In genomic region chr15:89338036-89338435, GRCh38 we compare ENCODE assay signal across 19 cellular contexts.
"Had no signal": no experiment of that assay in that cellular context is flagged by ENCODE, and none has a peak within 500 bp of the region (broad histone marks: within the 10 kb centered on the region; RNA-seq: fewer than 3 reads in every experiment).

No MANE protein-coding gene starts in this region.

- H3K27ac Mint-ChIP-seq: activated naive CD8-positive, alpha-beta T cell treated with anti-CD3 and anti-CD28 coated beads for 36 hours; immature natural killer cell; stimulated activated naive B cell treated with anti-CD40 and anti-IgM and Interleukin-4, amounts not matched to agents 10 μg/mL and 1 μg/mL and 100 μg/mL, for 72 hours had no signal

- ATAC-seq: activated T-cell treated with anti-CD3 and anti-CD28 coated beads, Interleukin-2, amount 50 U/mL, for 4 hours; body of pancreas; mucosa of descending colon; sciatic nerve; SK-N-SH treated with all-trans-retinoic acid at 6 μM for 48 hours; stimulated activated naive B cell treated with anti-CD40 and anti-IgM and Interleukin-4, amounts not matched to agents 10 μg/mL and 1 μg/mL and 100 μg/mL, for 72 hours had no signal

- DNase-seq: activated CD4-positive, alpha-beta T cell treated with anti-CD3 and anti-CD28 coated beads, Interleukin-2, amount 50 U/mL, for 4 hours; activated CD4-positive, CD25-positive, alpha-beta regulatory T cell treated with anti-CD3 and anti-CD28 coated beads, Interleukin-2, amount 50 U/mL, for 72 hours; activated gamma-delta T cell treated with Interleukin-2 at 50 U/mL for 16 hours; activated naive CD8-positive, alpha-beta T cell treated with anti-CD3 and anti-CD28 coated beads for 36 hours; activated T-cell treated with anti-CD3 and anti-CD28 coated beads, Interleukin-2, amount 50 U/mL, for 4 hours; amniotic stem cell; body of pancreas; central memory CD4-positive, alpha-beta T cell; immature natural killer cell; kidney glomerular epithelial cell; left ventricle myocardium inferior; mucosa of descending colon; naive B cell; ovary; stimulated activated naive B cell treated with anti-CD40 and anti-IgM and Interleukin-4, amounts not matched to agents 10 μg/mL and 1 μg/mL and 100 μg/mL, for 72 hours; T-helper 1 cell; upper lobe of left lung had no signal

- H3K9me3 Mint-ChIP-seq: activated T-cell treated with anti-CD3 and anti-CD28 coated beads, Interleukin-2, amount 50 U/mL, for 4 hours had no signal

- H3K4me3 Mint-ChIP-seq: activated naive CD8-positive, alpha-beta T cell treated with anti-CD3 and anti-CD28 coated beads for 36 hours; activated T-cell treated with anti-CD3 and anti-CD28 coated beads, Interleukin-2, amount 50 U/mL, for 4 hours; stimulated activated naive B cell treated with anti-CD40 and anti-IgM and Interleukin-4, amounts not matched to agents 10 μg/mL and 1 μg/mL and 100 μg/mL, for 72 hours had no signal
